In the genomic region with DNA sequence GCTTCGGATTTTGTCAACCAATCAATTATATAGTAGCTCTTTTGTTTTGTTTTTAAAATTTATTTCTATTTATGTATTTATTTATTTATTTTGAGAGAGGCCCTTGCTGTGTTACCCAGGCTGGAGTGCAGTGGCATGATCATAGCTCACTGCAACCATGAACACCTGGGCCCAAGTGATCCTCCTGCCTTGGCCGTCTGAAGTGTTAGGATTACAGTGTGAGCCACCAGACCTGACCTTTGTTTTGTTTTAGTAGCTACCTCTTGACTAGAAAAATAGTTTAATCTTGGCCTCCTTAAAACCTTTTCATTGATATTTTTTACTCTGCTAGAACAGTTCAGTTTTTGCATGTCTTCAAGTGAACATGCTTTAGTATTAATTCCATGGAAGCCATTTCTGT, we compare ENCODE assay signal across 8 cellular contexts. TPM values are rescaled to one million over a fixed set of nuclear protein-coding genes. Genes with fewer than 3 reads are reported as not detected.
DNase-seq lines count a peak whose midpoint lies in the region; ATAC-seq and TF ChIP-seq lines count a peak whose summit lies in the region.

No MANE protein-coding gene starts in this region.

- peaks cover 28% of the 10 kb centered on the region for H3K4me1 ChIP-seq in cardiac muscle cell (ENCODE audit: low read depth)
- H3K4me1 ChIP-seq in adrenal gland (replicated peaks in 1 of 2): peaks cover 16 to 34% of the 10 kb centered on the region in 2 donors
- H3K4me1 ChIP-seq in lower lobe of right lung: peaks cover 61% of the 10 kb centered on the region

- no peaks in the 10 kb centered on the region for H3K27me3 Mint-ChIP-seq in type B pancreatic cell

- H3K4me3 Mint-ChIP-seq in type B pancreatic cell: no peak overlapping the region

- H3K4me1 Mint-ChIP-seq in type B pancreatic cell (ENCODE audit: unreplicated experiment): peaks cover 24% of the 10 kb centered on the region

- H3K36me3 Mint-ChIP-seq in type B pancreatic cell: peaks cover 12% of the 10 kb centered on the region

- no peak for DNase-seq in cardiac muscle cell (ENCODE audit: low read depth in 1 of 2, low spot score in 1 of 2)
- DNase-seq in left cardiac atrium: no peak
- no peak for DNase-seq in adrenal gland
- DNase-seq in lower lobe of right lung: no peak
- no peak for DNase-seq in type B pancreatic cell (ENCODE audit: extremely low spot score, unreplicated experiment)
- DNase-seq in kidney tubule cell (ENCODE audit: low spot score): no peak
- no peak for DNase-seq in hippocampal formation (lab: John Stamatoyannopoulos, UW)

- intact Hi-C loops in left cardiac atrium (cut with DNase I): no loop called here
- intact Hi-C loops in adrenal gland (cut with DNase I): no loop called here
- intact Hi-C loops in lower lobe of right lung (cut with DNase I): no loop called here

- WGBS in adrenal gland, 4 donors: 52 to 63% (median 57%) methylated on average over 2 of the region's 2 CpGs

- no peak for ATAC-seq in left cardiac atrium
- ATAC-seq in lower lobe of right lung: no peak
- no peak for ATAC-seq in HG02678 (IDR thresholded peaks at IDR 0.05; ENCODE audit: unreplicated experiment)

- H3K4me3 ChIP-seq in cardiac muscle cell (no peak overlapping the region), adrenal gland (no peak overlapping the region), lower lobe of right lung (peak overlapping the region; percentile 9)

- TF ChIP-seq POLR2A in adrenal gland (IDR thresholded peaks at IDR 0.05): no peak

- H3K27ac Mint-ChIP-seq in type B pancreatic cell: peak overlapping the region; percentile 96

- H3K27ac ChIP-seq in cardiac muscle cell: peak overlapping the region; percentile 93
- peak overlapping the region in 3 of 5 donors; percentile 49 to 88 (median 88) for H3K27ac ChIP-seq in adrenal gland
- H3K27ac ChIP-seq in lower lobe of right lung: peak overlapping the region; percentile 86

- H3K27me3 ChIP-seq in cardiac muscle cell (no peaks in the 10 kb centered on the region), adrenal gland (no peaks in the 10 kb centered on the region), lower lobe of right lung (ENCODE audit: low read depth) (no peaks in the 10 kb centered on the region)

- no peaks in the 10 kb centered on the region for H3K36me3 ChIP-seq in cardiac muscle cell
- H3K36me3 ChIP-seq in adrenal gland (replicated peaks in 1 of 2): no peaks in the 10 kb centered on the region
- no peaks in the 10 kb centered on the region for H3K36me3 ChIP-seq in lower lobe of right lung

- peaks cover 4% of the 10 kb centered on the region for H3K9me3 Mint-ChIP-seq in type B pancreatic cell

- H3K9me3 ChIP-seq in cardiac muscle cell (ENCODE audit: low read depth) (no peaks in the 10 kb centered on the region), adrenal gland (replicated peaks in 1 of 3) (no peaks in the 10 kb centered on the region), lower lobe of right lung (no peaks in the 10 kb centered on the region)

- TF ChIP-seq CTCF in cardiac muscle cell (IDR thresholded peaks at IDR 0.05; ENCODE audit: low read depth, low read length): no peak
- no peak for TF ChIP-seq CTCF in adrenal gland (IDR thresholded peaks at IDR 0.05)
- no peak for TF ChIP-seq CTCF in lower lobe of right lung (IDR thresholded peaks at IDR 0.05)
- TF ChIP-seq CTCF in type B pancreatic cell (conservative IDR thresholded peaks at IDR 0.05): no peak

RNA-seq across cellular contexts. Expression of gene GARRE1, which starts 15.1 kb away (rescaled TPM):
- total RNA-seq in cardiac muscle cell (21.6 and 28.6 TPM in 2 replicates), left cardiac atrium (10 to 100 TPM; 20.9 to 30.5 TPM), adrenal gland (10 to 100 TPM in 7 of 8 donors, 1 to 10 TPM in 1; 5.1 to 20.9 (median 15.8) TPM), lower lobe of right lung (31.2 TPM), type B pancreatic cell (ENCODE audit: low replicate concordance) (22.5 and 22.8 TPM in 2 replicates)
- polyA plus RNA-seq in cardiac muscle cell (7.9 and 15.1 TPM in 2 replicates), adrenal gland (10 to 100 TPM in 2 of 3 donors, 1 to 10 TPM in 1; 7.5 to 13.2 (median 10.5) TPM)
